13 cellular contexts compared by ENCODE assay signal in the genomic region with DNA sequence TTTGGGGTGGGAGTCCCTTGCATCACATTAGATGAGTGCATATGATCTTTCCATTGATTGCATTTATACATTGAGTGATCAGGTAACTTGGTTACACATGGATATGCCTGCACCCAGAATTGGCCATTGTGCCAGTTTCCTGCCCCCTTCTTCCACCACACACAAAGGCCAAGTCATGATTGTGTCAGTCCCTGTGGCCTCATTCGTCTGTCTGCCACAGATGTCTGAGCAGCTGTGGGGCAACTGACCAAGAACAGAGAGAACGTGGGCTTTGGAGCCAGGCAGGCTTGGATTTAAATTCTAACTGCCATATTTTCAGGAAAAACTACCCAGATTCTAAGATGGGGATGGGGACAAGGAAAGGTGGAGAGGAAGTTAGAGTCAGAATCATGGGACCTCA. TPM values are rescaled to one million over a fixed set of nuclear protein-coding genes. Genes with fewer than 3 reads are reported as not detected.
DNase-seq lines count a peak whose midpoint lies in the region; ATAC-seq and TF ChIP-seq lines count a peak whose summit lies in the region.
"Had no signal": no experiment of that assay in that cellular context is flagged by ENCODE, and none has a peak within 500 bp of the region (broad histone marks: within the 10 kb centered on the region; RNA-seq: fewer than 3 reads in every experiment).

No MANE protein-coding gene starts in this region.

- H3K36me3 Mint-ChIP-seq in CD4-positive, alpha-beta T cell (ENCODE audit: low read depth), result peaks cover 5% of the 10 kb centered on the region
- H3K36me3 Mint-ChIP-seq in glutamatergic neuron (ENCODE audit: unreplicated experiment), result no peaks in the 10 kb centered on the region
- H3K36me3 Mint-ChIP-seq: naive B cell had no signal

- no peaks in the 10 kb centered on the region for H3K9me3 Mint-ChIP-seq in CD4-positive, alpha-beta T cell
- H3K9me3 Mint-ChIP-seq in glutamatergic neuron (ENCODE audit: unreplicated experiment), result peaks cover 8% of the 10 kb centered on the region
- H3K9me3 Mint-ChIP-seq: naive B cell had no signal

- CTCF ChIA-PET in CD4-positive, alpha-beta T cell (lab: Charles Lee), result interaction anchor here (0.9 to 3.5 kb wide), 3 partner anchors 22 to 459 kb away, joined by 3 to 17 read pairs (median 4); a partner anchor contains a TSS

- no peaks in the 10 kb centered on the region for H3K27me3 Mint-ChIP-seq in CD4-positive, alpha-beta T cell
- no peaks in the 10 kb centered on the region for H3K27me3 Mint-ChIP-seq in glutamatergic neuron (ENCODE audit: unreplicated experiment)
- H3K27me3 Mint-ChIP-seq: naive B cell had no signal

- ATAC-seq in CD4-positive, alpha-beta T cell (ENCODE audit: poor library complexity), result no peak
- no peak for ATAC-seq in GM21515 (IDR thresholded peaks at IDR 0.05; ENCODE audit: unreplicated experiment)

- POLR2A ChIA-PET in CD4-positive, alpha-beta T cell (lab: Charles Lee), result interaction anchor here (0.7 to 1.1 kb wide), 2 partner anchors 28 to 44 kb away, joined by 3 to 4 read pairs; no protein-coding TSS in a partner anchor

- peaks cover 68% of the 10 kb centered on the region for H3K4me1 Mint-ChIP-seq in CD4-positive, alpha-beta T cell (ENCODE audit: low read depth)
- peaks cover 18% of the 10 kb centered on the region for H3K4me1 Mint-ChIP-seq in glutamatergic neuron (ENCODE audit: low read depth, unreplicated experiment)

- H3K4me3 Mint-ChIP-seq in CD4-positive, alpha-beta T cell, result no peak overlapping the region
- H3K4me3 Mint-ChIP-seq in glutamatergic neuron (ENCODE audit: unreplicated experiment), result no peak overlapping the region
- H3K4me3 Mint-ChIP-seq: naive B cell had no signal

- H3K27ac ChIP-seq in CD4-positive, alpha-beta T cell (ENCODE audit: low read depth, low read length), result no peak overlapping the region
- peak overlapping the region; percentile 96 for H3K27ac ChIP-seq in cingulate gyrus (ENCODE audit: low read depth, low read length)
- H3K27ac ChIP-seq: VCaP had no signal

- H3K27me3 ChIP-seq in CD4-positive, alpha-beta T cell (ENCODE audit: control insufficient read depth, insufficient read depth, low read length), result no peaks in the 10 kb centered on the region
- H3K27me3 ChIP-seq: cardiac muscle cell had no signal

- peak overlapping the region; percentile 98 for H3K27ac Mint-ChIP-seq in CD4-positive, alpha-beta T cell
- no peak overlapping the region for H3K27ac Mint-ChIP-seq in glutamatergic neuron (ENCODE audit: unreplicated experiment)

- no peak for DNase-seq in CD4-positive, alpha-beta T cell
- DNase-seq in HT1080 (ENCODE audit: low read depth) (peak; percentile 40), nucleus accumbens (lab: John Stamatoyannopoulos, UW) (peak in 52 of 56 donors; percentile 17 to 89 (median 70)), NCI-H128 (lab: John Stamatoyannopoulos, UW; ENCODE audit: unreplicated experiment) (no peak), glutamatergic neuron (no peak)
- DNase-seq: activated T-cell treated with anti-CD3 and anti-CD28 coated beads, Interleukin-2, amount 50 U/mL, for 48 hours; naive B cell; NCI-H1092 treated with DMSO at 0.1 percent for 48 hours; NCI-H446 treated with DMSO at 0.1 percent for 48 hours had no signal

- no peaks in the 10 kb centered on the region for H3K9me3 ChIP-seq in CD4-positive, alpha-beta T cell (ENCODE audit: control insufficient read depth, low read length)

- TF ChIP-seq CTCF in CD4-positive, alpha-beta T cell (IDR thresholded peaks at IDR 0.05), result no peak
- no peak for TF ChIP-seq CTCF in glutamatergic neuron (IDR thresholded peaks at IDR 0.05; ENCODE audit: partially characterized antibody, unreplicated experiment)

- intact Hi-C loops in CD4-positive, alpha-beta T cell (cut with DNase I, micrococcal nuclease), result loop anchor here in 1 of 2 experiments (5.0 kb wide), 2 partner anchors 306 to 611 kb away; a partner anchor contains a TSS

RNA-seq across cellular contexts. Expression of a gene that starts 27.0 kb away (rescaled TPM):
- total RNA-seq in CD4-positive, alpha-beta T cell, result 1,000 to 10,000 TPM; 1,350 to 1,388 TPM
- 82.5 and 86.8 TPM in 2 replicates for total RNA-seq in HT1080 (2014; rRNA removed; shearing (Covaris generic))
- polyA plus RNA-seq in HT1080 (2015; cell fraction: cytosol; rRNA removed), result 30.7 and 31.3 TPM in 2 replicates
- polyA plus RNA-seq in HT1080 (2015; cell fraction: nucleus; rRNA removed), result 584 and 668 TPM in 2 replicates
- 123 TPM for total RNA-seq in glutamatergic neuron (ENCODE audit: unreplicated experiment)

Comparison
In these comparisons a context has a peak if more than half of its experiments do, and no peak if none do; other contexts are left out.
1. DNase-seq: peak in HT1080 (single experiment) and nucleus accumbens (52 of 56); none in CD4-positive, alpha-beta T cell (0 of 10), NCI-H128 (single experiment) and glutamatergic neuron (single experiment).
2. RNA of a gene that starts 27.0 kb away (total RNA-seq): 1,350 to 1,388 TPM in CD4-positive, alpha-beta T cell; 123 TPM in glutamatergic neuron (single experiment) and 82.5 to 86.8 TPM in HT1080; every median in the first group is over 10 times any median in the second.